In the genomic region with DNA sequence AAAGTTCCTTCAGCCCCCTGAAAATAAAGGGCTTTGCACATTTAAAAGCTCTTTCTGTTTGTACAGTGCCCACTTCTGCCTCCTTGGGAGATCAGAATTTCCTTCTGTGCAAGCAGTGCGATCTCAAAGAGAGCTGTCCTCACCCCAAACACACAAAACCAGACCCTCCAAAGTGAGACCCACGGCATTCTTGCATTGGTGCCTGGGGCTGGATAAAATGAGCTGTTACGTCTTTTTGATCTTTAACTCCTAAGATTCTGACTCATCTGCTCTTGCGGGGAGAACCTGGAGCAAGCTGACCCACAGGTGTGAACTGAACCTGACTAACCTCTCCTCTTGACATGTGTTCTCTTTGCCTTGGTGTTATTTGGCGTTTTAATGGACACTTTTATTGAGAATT, we compare ENCODE assay signal across 33 cellular contexts.
"Had no signal": no experiment of that assay in that cellular context is flagged by ENCODE, and none has a peak within 500 bp of the region (broad histone marks: within the 10 kb centered on the region; RNA-seq: fewer than 3 reads in every experiment).

No MANE protein-coding gene starts in this region.

- H3K4me1 Mint-ChIP-seq: activated B cell treated with CpG ODN at 0.5 μM for 24 hours; activated naive CD4-positive, alpha-beta T cell treated with anti-CD3 and anti-CD28 coated beads, Interleukin-2, amount 50 U/mL, for 24 hours; activated naive CD8-positive, alpha-beta T cell treated with anti-CD3 and anti-CD28 coated beads for 36 hours; activated naive CD8-positive, alpha-beta T cell treated with anti-CD3 and anti-CD28 coated beads, Interleukin-2, amount 50 U/mL, for 24 hours; activated T-helper 17 cell treated with anti-CD3 and anti-CD28 coated beads, Interleukin-2, amount 50 U/mL, for 72 hours; T-cell had no signal

- H3K9me3 Mint-ChIP-seq: activated B cell treated with CpG ODN at 0.5 μM for 24 hours; activated CD8-positive, alpha-beta T cell treated with anti-CD3 and anti-CD28 coated beads for 36 hours; activated naive CD4-positive, alpha-beta T cell treated with anti-CD3 and anti-CD28 coated beads for 36 hours; activated naive CD4-positive, alpha-beta T cell treated with anti-CD3 and anti-CD28 coated beads, Interleukin-2, amount 50 U/mL, for 24 hours; activated naive CD8-positive, alpha-beta T cell treated with anti-CD3 and anti-CD28 coated beads for 36 hours; activated T-cell treated with anti-CD3 and anti-CD28 coated beads, Interleukin-2, amount 50 U/mL, for 24 hours; activated T-helper 17 cell treated with anti-CD3 and anti-CD28 coated beads, Interleukin-2, amount 50 U/mL, for 72 hours; T-cell had no signal

- H3K27me3 ChIP-seq: adrenal gland, body of pancreas, cardiac muscle cell, colonic mucosa had no signal

- H3K9me3 ChIP-seq: adrenal gland, body of pancreas, colonic mucosa had no signal

- H3K4me3 Mint-ChIP-seq: activated B cell treated with CpG ODN at 0.5 μM for 24 hours; activated CD8-positive, alpha-beta T cell treated with anti-CD3 and anti-CD28 coated beads for 36 hours; activated naive CD4-positive, alpha-beta T cell treated with anti-CD3 and anti-CD28 coated beads for 36 hours; activated naive CD4-positive, alpha-beta T cell treated with anti-CD3 and anti-CD28 coated beads, Interleukin-2, amount 50 U/mL, for 24 hours; activated naive CD8-positive, alpha-beta T cell treated with anti-CD3 and anti-CD28 coated beads for 36 hours; activated naive CD8-positive, alpha-beta T cell treated with anti-CD3 and anti-CD28 coated beads, Interleukin-2, amount 50 U/mL, for 24 hours; activated T-cell treated with anti-CD3 and anti-CD28 coated beads, Interleukin-2, amount 50 U/mL, for 24 hours; activated T-helper 17 cell treated with anti-CD3 and anti-CD28 coated beads, Interleukin-2, amount 50 U/mL, for 72 hours; T-cell; T-helper 1 cell treated with Interleukin-12 subunit alpha and Interleukin-12 subunit beta and Interleukin-4 antibody, amounts not matched to agents 30 μg/mL and 1 μg/mL, for 36 hours; T-helper 2 cell treated with Interferon-gamma antibody and Interleukin-4, amounts not matched to agents 5 μg/mL and 100 μg/mL, for 36 hours had no signal

- DNase-seq: activated B cell treated with CpG ODN at 0.5 μM for 24 hours; activated CD4-positive, alpha-beta T cell treated with anti-CD3 and anti-CD28 coated beads for 48 hours; activated CD4-positive, alpha-beta T cell treated with anti-CD3 and anti-CD28 coated beads, Interleukin-2, amount 50 U/mL, for 1 hour; activated CD4-positive, alpha-beta T cell treated with anti-CD3 and anti-CD28 coated beads, Interleukin-2, amount 50 U/mL, for 48 hours; activated CD8-positive, alpha-beta memory T cell treated with anti-CD3 and anti-CD28 coated beads for 24 hours; activated CD8-positive, alpha-beta T cell treated with anti-CD3 and anti-CD28 coated beads for 36 hours; activated effector memory CD4-positive, alpha-beta T cell treated with anti-CD3 and anti-CD28 coated beads, Interleukin-2, amount 50 U/mL, for 16 hours; activated naive CD4-positive, alpha-beta T cell treated with anti-CD3 and anti-CD28 coated beads for 36 hours; activated naive CD8-positive, alpha-beta T cell treated with anti-CD3 and anti-CD28 coated beads for 36 hours; activated naive CD8-positive, alpha-beta T cell treated with anti-CD3 and anti-CD28 coated beads, Interleukin-2, amount 50 U/mL, for 24 hours; activated T-cell treated with anti-CD3 and anti-CD28 coated beads, Interleukin-2, amount 50 U/mL, for 24 hours; adrenal gland; amygdala; aorta; body of pancreas; central memory CD4-positive, alpha-beta T cell; cerebellar nuclear complex; colonic mucosa; effector CD8-positive, alpha-beta T cell; foreskin fibroblast; head of caudate nucleus; SW 1271; T-cell; T1000; WERI-Rb-1 had no signal

- FAIRE-seq: endometrium, endothelial cell of umbilical vein, frontal cortex had no signal

- H3K36me3 ChIP-seq: adrenal gland, cardiac muscle cell, colonic mucosa, WERI-Rb-1 had no signal

- H3K27ac ChIP-seq: adrenal gland, body of pancreas, cardiac muscle cell, colonic mucosa, WERI-Rb-1 had no signal

- H3K4me3 ChIP-seq: adrenal gland, body of pancreas, cardiac muscle cell, colonic mucosa had no signal

- H3K36me3 Mint-ChIP-seq: activated naive CD4-positive, alpha-beta T cell treated with anti-CD3 and anti-CD28 coated beads, Interleukin-2, amount 50 U/mL, for 24 hours; activated naive CD8-positive, alpha-beta T cell treated with anti-CD3 and anti-CD28 coated beads for 36 hours; T-cell had no signal

- H3K27me3 Mint-ChIP-seq: activated B cell treated with CpG ODN at 0.5 μM for 24 hours; activated CD8-positive, alpha-beta T cell treated with anti-CD3 and anti-CD28 coated beads for 36 hours; activated naive CD4-positive, alpha-beta T cell treated with anti-CD3 and anti-CD28 coated beads, Interleukin-2, amount 50 U/mL, for 24 hours had no signal

- H3K27ac Mint-ChIP-seq: activated B cell treated with CpG ODN at 0.5 μM for 24 hours; activated CD8-positive, alpha-beta T cell treated with anti-CD3 and anti-CD28 coated beads for 36 hours; activated naive CD4-positive, alpha-beta T cell treated with anti-CD3 and anti-CD28 coated beads for 36 hours; activated naive CD4-positive, alpha-beta T cell treated with anti-CD3 and anti-CD28 coated beads, Interleukin-2, amount 50 U/mL, for 24 hours; activated naive CD8-positive, alpha-beta T cell treated with anti-CD3 and anti-CD28 coated beads for 36 hours; activated naive CD8-positive, alpha-beta T cell treated with anti-CD3 and anti-CD28 coated beads, Interleukin-2, amount 50 U/mL, for 24 hours; activated T-cell treated with anti-CD3 and anti-CD28 coated beads, Interleukin-2, amount 50 U/mL, for 24 hours; activated T-helper 17 cell treated with anti-CD3 and anti-CD28 coated beads, Interleukin-2, amount 50 U/mL, for 72 hours; T-cell; T-helper 1 cell treated with Interleukin-12 subunit alpha and Interleukin-12 subunit beta and Interleukin-4 antibody, amounts not matched to agents 30 μg/mL and 1 μg/mL, for 36 hours; T-helper 2 cell treated with Interferon-gamma antibody and Interleukin-4, amounts not matched to agents 5 μg/mL and 100 μg/mL, for 36 hours had no signal

- H3K4me1 ChIP-seq: adrenal gland, body of pancreas, colonic mucosa had no signal
